ENCODE assay signal across 8 cellular contexts in genomic region chr20:63706027-63706695, GRCh38. TPM values are rescaled to one million over a fixed set of nuclear protein-coding genes. Genes with fewer than 3 reads are reported as not detected.
DNase-seq lines count a peak whose midpoint lies in the region; TF ChIP-seq lines count a peak whose summit lies in the region.

No MANE protein-coding gene starts in this region.

- no peak for TF ChIP-seq CTCF in AG04449 (IDR thresholded peaks at IDR 0.05; ENCODE audit: insufficient read depth, low read length, missing control alignments)
- TF ChIP-seq CTCF in HFF-Myc (IDR thresholded peaks at IDR 0.05; ENCODE audit: low read depth, low read length, missing control alignments), result no peak
- TF ChIP-seq CTCF in brain (conservative IDR thresholded peaks at IDR 0.05), result no peak

- POLR2A ChIA-PET in AG04449 (lab: Yijun Ruan, JAX), result interaction anchor here (1.2 kb wide), 1 partner anchor 159 kb away, joined by 3 read pairs; the partner anchor contains the start of gene TPD52L2

- peak overlapping the region; percentile 85 to 95 (median 88) for H3K27ac Mint-ChIP-seq in brain

- H3K4me1 ChIP-seq in muscle layer of colon (ENCODE audit: insufficient read depth, low read length), result peaks cover 26% of the 10 kb centered on the region

- CTCF ChIA-PET in AG04449 (lab: Yijun Ruan, JAX), result interaction anchor here (1.5 kb wide), 1 partner anchor 7 kb away, joined by 6 read pairs; no protein-coding TSS in a partner anchor

- H3K27me3 Mint-ChIP-seq in brain, result peaks cover 3% of the 10 kb centered on the region

- H3K9ac ChIP-seq in muscle layer of colon (ENCODE audit: low read length), result peak overlapping the region; percentile 57

- H3K4me1 Mint-ChIP-seq in brain, result peaks cover 39% of the 10 kb centered on the region

- H3K27ac ChIP-seq in muscle layer of colon (ENCODE audit: low read depth, low read length), result no peak overlapping the region

- DNase-seq in AG04449 (ENCODE audit: low read depth, low spot score) (no peak), HFF-Myc (ENCODE audit: extremely low read depth, low read depth) (no peak), GM19240 (ENCODE audit: insufficient read length, low spot score) (no peak), NCI-H345 (lab: John Stamatoyannopoulos, UW) (no peak), glomerular visceral epithelial cell (ENCODE audit: extremely low spot score) (no peak)
- no peak for DNase-seq in activated CD4-positive, alpha-beta T cell treated with anti-CD3 and anti-CD28 coated beads, Interleukin-2, amount 50 U/mL, for 4 hours

- H3K9me3 ChIP-seq in muscle layer of colon (ENCODE audit: low read length), result no peaks in the 10 kb centered on the region

- peak overlapping the region; percentile 77 for H3K4me3 ChIP-seq in AG04449 (ENCODE audit: low read depth, low read length)
- peak overlapping the region; percentile 90 for H3K4me3 ChIP-seq in HFF-Myc (replicated peaks; ENCODE audit: low read depth, low read length)
- peak overlapping the region; percentile 71 to 78 for H3K4me3 ChIP-seq in muscle layer of colon (ENCODE audit: low read depth in 1 of 2, low read length in 2 of 2)

- H3K27me3 ChIP-seq in muscle layer of colon (ENCODE audit: control insufficient read depth in 1 of 2, insufficient read depth in 2 of 2, low read length in 2 of 2), result no peaks in the 10 kb centered on the region

- H3K36me3 Mint-ChIP-seq in brain, result peaks cover 33% of the 10 kb centered on the region

- peaks cover 33% of the 10 kb centered on the region for H3K36me3 ChIP-seq in muscle layer of colon (ENCODE audit: insufficient read depth, low read length)

- H3K4me3 Mint-ChIP-seq in brain, result peak overlapping the region; percentile 84 to 93 (median 86)

- peaks cover 0 to 1% (median 0%) of the 10 kb centered on the region in 5 experiments for H3K9me3 Mint-ChIP-seq in brain

RNA-seq across cellular contexts. Expression of gene ARFRP1, which starts 1.6 kb away (rescaled TPM):
- 49.6 TPM for polyA plus RNA-seq in brain (ENCODE audit: insufficient read depth, low read depth, low replicate concordance)

RNA-seq across cellular contexts. Expression of gene ZGPAT, which starts 1.7 kb away (rescaled TPM):
- 24.3 TPM for polyA plus RNA-seq in brain (ENCODE audit: insufficient read depth, low read depth, low replicate concordance)

RNA-seq across cellular contexts. Expression of gene TNFRSF6B, which starts 9.7 kb away (rescaled TPM):
- 7.1 TPM for polyA plus RNA-seq in brain (ENCODE audit: insufficient read depth, low read depth, low replicate concordance)

RNA-seq across cellular contexts. Expression of gene LIME1, which starts 30.3 kb away (rescaled TPM):
- polyA plus RNA-seq in brain (ENCODE audit: insufficient read depth, low read depth, low replicate concordance), result 5.6 TPM

RNA-seq across cellular contexts. Expression of gene SLC2A4RG, which starts 33.4 kb away (rescaled TPM):
- 47.5 TPM for polyA plus RNA-seq in brain (ENCODE audit: insufficient read depth, low read depth, low replicate concordance)
